ENCODE assay signal across 9 cellular contexts in the genomic region with DNA sequence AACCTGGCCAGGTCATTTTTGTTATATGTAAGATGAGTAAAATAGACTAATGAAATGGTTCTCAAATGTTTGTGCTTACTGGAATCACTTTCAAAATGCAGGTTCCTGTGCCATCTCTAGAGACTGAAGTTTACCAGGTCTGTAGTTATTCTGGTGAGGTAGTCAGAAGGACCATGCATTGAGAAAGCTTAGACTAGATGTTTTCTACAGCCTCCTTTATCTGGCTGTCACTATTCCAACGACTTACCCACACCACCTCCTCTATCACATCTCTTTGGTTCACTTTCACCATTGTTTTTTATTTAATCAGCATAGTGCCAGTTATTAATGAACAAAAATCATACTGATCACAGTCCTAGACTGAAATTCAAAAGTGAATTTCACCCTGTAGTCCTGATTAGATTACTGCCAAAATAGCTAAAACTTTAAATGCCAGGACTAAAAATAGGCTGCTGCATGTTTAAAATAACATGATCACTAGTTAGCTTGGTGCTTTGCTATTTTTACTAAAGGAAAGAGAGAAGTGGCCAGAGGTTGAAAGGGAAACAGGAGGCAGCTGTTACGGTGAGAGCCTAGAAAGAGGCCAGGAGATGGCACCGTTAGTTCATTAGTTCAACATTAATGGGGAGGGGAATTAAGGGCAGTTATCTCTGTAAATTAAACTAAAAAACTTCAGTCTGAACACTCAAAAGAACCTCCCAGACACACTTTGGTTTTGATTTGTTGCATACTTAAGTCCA. TPM values are rescaled to one million over a fixed set of nuclear protein-coding genes. Genes with fewer than 3 reads are reported as not detected.
A peak's percentile ranks its signal among the peaks of the same experiment; 100 is the strongest.
DNase-seq lines count a peak whose midpoint lies in the region; ATAC-seq and TF ChIP-seq lines count a peak whose summit lies in the region.
"Had no signal": no experiment of that assay in that cellular context is flagged by ENCODE, and none has a peak within 500 bp of the region (broad histone marks: within the 10 kb centered on the region; RNA-seq: fewer than 3 reads in every experiment).

No MANE protein-coding gene starts in this region.

- no peak overlapping the region for H4K8ac ChIP-seq in IMR-90 (ENCODE audit: low read depth in 2 of 2, low read length in 2 of 2)

- peaks cover 2% of the 10 kb centered on the region; the same call in 1 of the 2 replicates for H3K9me1 ChIP-seq in IMR-90 (ENCODE audit: insufficient read depth, low read length)

- H4K91ac ChIP-seq in IMR-90 (ENCODE audit: insufficient read depth, low read depth, low read length): no peak overlapping the region

- H2AK5ac ChIP-seq in IMR-90 (ENCODE audit: low read depth, low read length): no peak overlapping the region

- H3K4me2 ChIP-seq in IMR-90 (ENCODE audit: low read depth, low read length): peak overlapping the region; percentile 6; the same call in 1 of the 2 replicates

- no peak overlapping the region for H3K14ac ChIP-seq in IMR-90 (replicated peaks; ENCODE audit: low read depth, low read length)

- H2BK120ac ChIP-seq in IMR-90 (ENCODE audit: low read depth, low read length): peak overlapping the region; percentile 3; the same call in 1 of the 2 replicates

- H3K36me3 ChIP-seq in A673 (ENCODE audit: insufficient read depth, low read length, poor library complexity, severe bottlenecking) (no peaks in the 10 kb centered on the region), IMR-90 (ENCODE audit: control insufficient read depth, insufficient read depth, low read length) (no peaks in the 10 kb centered on the region), suprapubic skin (no peaks in the 10 kb centered on the region)

- TF ChIP-seq EP300 in suprapubic skin (IDR thresholded peaks at IDR 0.05): no peak

- H3K23ac ChIP-seq in IMR-90 (ENCODE audit: low read depth, low read length): no peak overlapping the region

- WGBS in IMR-90 (ENCODE audit: extremely low coverage in 2 of 2, insufficient read length in 1 of 2), 2 experiments: 0% methylated on average over 1 of the region's 3 CpGs; no CpG with 5 or more reads in 1 of the 2 experiments
- WGBS in suprapubic skin: 15% methylated on average over 3 of the region's 3 CpGs

- no peaks in the 10 kb centered on the region for H3K27me3 Mint-ChIP-seq in naive B cell

- H2AFZ ChIP-seq in IMR-90 (replicated peaks; ENCODE audit: low read length, poor library complexity): no peak overlapping the region
- H2AFZ ChIP-seq: parathyroid adenoma had no signal

- H4K5ac ChIP-seq in IMR-90 (ENCODE audit: low read depth, low read length): no peak overlapping the region

- H3K27me3 ChIP-seq in A673 (replicated peaks; ENCODE audit: insufficient read depth, low read depth, low read length, poor library complexity) (no peaks in the 10 kb centered on the region), IMR-90 (ENCODE audit: control insufficient read depth, insufficient read depth, low read length) (no peaks in the 10 kb centered on the region), suprapubic skin (no peaks in the 10 kb centered on the region)

- no peak overlapping the region for H3K4ac ChIP-seq in IMR-90 (ENCODE audit: low read depth, low read length)

- no TSS peak for BruUV-seq in A673 (replicated peaks; lab: Mats Ljungman, UMichigan)
- no TSS peak for BruUV-seq in IMR-90 (replicated peaks; lab: Mats Ljungman, UMichigan)

- H2BK5ac ChIP-seq in IMR-90 (ENCODE audit: low read depth, low read length, poor library complexity, severe bottlenecking): no peak overlapping the region

- H2BK15ac ChIP-seq in IMR-90 (ENCODE audit: low read depth, low read length): no peak overlapping the region

- peak; percentile 44 for TF ChIP-seq RAD21 in IMR-90 (IDR thresholded peaks at IDR 0.05; ENCODE audit: low read length)

- H2BK20ac ChIP-seq in IMR-90 (ENCODE audit: low read depth, low read length): no peak overlapping the region

- H3K79me1 ChIP-seq in IMR-90 (ENCODE audit: low read depth in 1 of 2, low read length in 2 of 2): no peaks in the 10 kb centered on the region

- dilution Hi-C loops in IMR-90 (cut with HindIII; ENCODE audit: low sequenced_read_pairs, unreplicated experiment): no loop called here

- DNase-seq in A673 (ENCODE audit: low spot score) (peak; percentile 8), IMR-90 (peak; percentile 41), cardiac fibroblast (ENCODE audit: low read depth in 2 of 2) (peak; percentile 29 to 34), naive B cell (no peak), suprapubic skin (ENCODE audit: low spot score in 2 of 2) (no peak), 8988T (no peak), mesenteric fat pad (ENCODE audit: low spot score) (no peak)

- ATAC-seq in GM18499 (IDR thresholded peaks at IDR 0.05; ENCODE audit: insufficient read depth, unreplicated experiment) (peak; percentile 51), IMR-90 (ENCODE audit: low read depth) (peak; percentile 64), naive B cell (ENCODE audit: low read depth in 2 of 2) (peak; percentile 27 to 48)

- peaks cover 5 to 7% (median 6%) of the 10 kb centered on the region in 3 donors for H3K4me1 Mint-ChIP-seq in naive B cell

- CTCF ChIA-PET in A673 (lab: Charles Lee): interaction anchor here (0.7 kb wide), 1 partner anchor 196 kb away, joined by 5 read pairs; no protein-coding TSS in a partner anchor
- CTCF ChIA-PET in IMR-90 (lab: Yijun Ruan, JAX): interaction anchor here (0.7 to 2.0 kb wide), 4 partner anchors 197 to 252 kb away, joined by 3 to 16 read pairs (median 6); no protein-coding TSS in a partner anchor

- intact Hi-C loops in A673 (cut with micrococcal nuclease; ENCODE audit: unreplicated experiment): loop anchor here (2.0 kb wide), 1 partner anchor 198 kb away; no protein-coding TSS in a partner anchor
- intact Hi-C loops in IMR-90 (cut with micrococcal nuclease): loop anchor here (1.0 to 2.0 kb wide), 2 partner anchors 198 to 252 kb away; no protein-coding TSS in a partner anchor

- in situ Hi-C loops in IMR-90 (cut with MboI; ENCODE audit: low sequenced_read_pairs): loop anchor here (10.0 kb wide), 1 partner anchor 194 kb away; no protein-coding TSS in a partner anchor

- no peak overlapping the region for H3K56ac ChIP-seq in IMR-90 (ENCODE audit: extremely low read depth, insufficient read depth, low read length)

- H3K4me1 ChIP-seq in A673 (ENCODE audit: insufficient read depth, low read length, poor library complexity, severe bottlenecking) (no peaks in the 10 kb centered on the region), IMR-90 (ENCODE audit: control insufficient read depth, insufficient read depth, low read length) (0 out of 2 replicates have a peak, but pooled peaks cover 2% of the 10 kb centered on the region), suprapubic skin (no peaks in the 10 kb centered on the region)
- H3K4me1 ChIP-seq: parathyroid adenoma had no signal

- TF ChIP-seq POLR2A in IMR-90 (IDR thresholded peaks at IDR 0.05; ENCODE audit: low read depth, low read length): no peak
- TF ChIP-seq POLR2A in suprapubic skin (IDR thresholded peaks at IDR 0.05): no peak

- H3K18ac ChIP-seq in IMR-90 (ENCODE audit: low read depth, low read length): no peak overlapping the region

- H3K4me3 Mint-ChIP-seq in naive B cell: peak overlapping the region in 1 of 8 donors; percentile 4

- H3K9me3 ChIP-seq in A673 (ENCODE audit: low read depth, low read length, poor library complexity, severe bottlenecking): no peaks in the 10 kb centered on the region
- no peaks in the 10 kb centered on the region for H3K9me3 ChIP-seq in IMR-90 (ENCODE audit: control insufficient read depth, insufficient read depth, low read length)
- no peaks in the 10 kb centered on the region for H3K9me3 ChIP-seq in suprapubic skin

- H3K27ac ChIP-seq in A673 (ENCODE audit: low read depth, low read length, poor library complexity, severe bottlenecking) (no peak overlapping the region), IMR-90 (ENCODE audit: insufficient read depth, low read length) (no peak overlapping the region), suprapubic skin (no peak overlapping the region)
- H3K27ac ChIP-seq: parathyroid adenoma had no signal

- no peak overlapping the region for H2AK9ac ChIP-seq in IMR-90 (replicated peaks; ENCODE audit: low read depth, low read length, poor library complexity)

- peak overlapping the region in 2 of 6 donors; percentile 1 to 19 for H3K27ac Mint-ChIP-seq in naive B cell

- POLR2A ChIA-PET in A673 (lab: Charles Lee; ENCODE audit: low non-redundant PET): interaction anchor here (0.7 kb wide), 1 partner anchor 971 kb away, joined by 6 read pairs; no protein-coding TSS in a partner anchor
- POLR2A ChIA-PET in IMR-90 (lab: Charles Lee; ENCODE audit: unreplicated experiment): no interaction called here

- H4K20me1 ChIP-seq in IMR-90 (ENCODE audit: insufficient read depth, low read length): no peaks in the 10 kb centered on the region

- H3K9me3 Mint-ChIP-seq in naive B cell: no peaks in the 10 kb centered on the region

- no peak overlapping the region for H3K9ac ChIP-seq in IMR-90 (ENCODE audit: low read depth, low read length)
- H3K9ac ChIP-seq: parathyroid adenoma had no signal

- H3K4me3 ChIP-seq in A673 (ENCODE audit: low read depth, low read length, poor library complexity, severe bottlenecking): no peak overlapping the region
- H3K4me3 ChIP-seq in IMR-90 (ENCODE audit: insufficient read depth, low read depth, low read length): no peak overlapping the region
- H3K4me3 ChIP-seq in cardiac fibroblast (replicated peaks in 1 of 2; ENCODE audit: low read depth in 2 of 2, low read length in 2 of 2): no peak overlapping the region
- no peak overlapping the region for H3K4me3 ChIP-seq in suprapubic skin

- TF ChIP-seq CTCF in A673 (conservative IDR thresholded peaks at IDR 0.05; ENCODE audit: low read depth, low read length) (0 out of 2 replicates have a peak, but pooled peaks have one; percentile 12), IMR-90 (conservative IDR thresholded peaks at IDR 0.05; ENCODE audit: low read depth, low read length) (peak; percentile 48), cardiac fibroblast (IDR thresholded peaks at IDR 0.05; ENCODE audit: low read depth, low read length) (peak; percentile 22), suprapubic skin (IDR thresholded peaks at IDR 0.05) (no peak)

- no peaks in the 10 kb centered on the region for H3K36me3 Mint-ChIP-seq in naive B cell

TF ChIP-seq in IMR-90, 13 proteins besides CTCF, POLR2A, EP300 and RAD21:
- TF ChIP-seq BHLHE40 (IDR thresholded peaks at IDR 0.05; ENCODE audit: low read depth, low read length) (no peak), SMC3 (IDR thresholded peaks at IDR 0.05; ENCODE audit: low read depth, low read length) (peak; percentile 22)

RNA-seq across cellular contexts. Expression of a gene that starts 13.9 kb away (rescaled TPM):
- total RNA-seq in A673 (2021) (19.0 and 22.9 TPM in 2 replicates), IMR-90 (2012; rRNA removed) (34.1 and 40.0 TPM in 2 replicates), suprapubic skin (10 to 100 TPM; 24.6 to 65.4 (median 26.9) TPM), mesenteric fat pad (47.6 TPM)
- polyA plus RNA-seq in IMR-90 (2012; rRNA removed) (4.8 and 5.6 TPM in 2 replicates), naive B cell (ENCODE audit: low read depth in 6 of 6) (10 to 100 TPM; 26.8 to 40.0 (median 32.7) TPM)
- 1.5 TPM in 2 replicates for polyA plus RNA-seq in IMR-90 (2012; cell fraction: cytosol; rRNA removed)
- polyA plus RNA-seq in IMR-90 (2012; cell fraction: nucleus; rRNA removed; ENCODE audit: low replicate concordance): 4.6 and 15.7 TPM in 2 replicates

Comparison
In these comparisons a context has a peak if more than half of its experiments do, and no peak if none do; other contexts are left out.
1. DNase-seq: peak in A673 (single experiment), IMR-90 (single experiment) and cardiac fibroblast (2 of 2); none in naive B cell (single experiment), suprapubic skin (0 of 2), 8988T (single experiment) and mesenteric fat pad (single experiment).
2. CTCF ChIP-seq: peak in A673 (single experiment), IMR-90 (single experiment) and cardiac fibroblast (single experiment); none in suprapubic skin (0 of 2).
3. Peak in every context shown above with its lines, with median percentiles within 50 percentile points of each other: ATAC-seq.